8 cellular contexts compared by ENCODE assay signal in genomic region chr15:31353931-31354330, GRCh38. TPM values are rescaled to one million over a fixed set of nuclear protein-coding genes. Genes with fewer than 3 reads are reported as not detected.
DNase-seq lines count a peak whose midpoint lies in the region; ATAC-seq, FAIRE-seq and TF ChIP-seq lines count a peak whose summit lies in the region.

No MANE protein-coding gene starts in this region.

- H3K4me3 Mint-ChIP-seq in stimulated activated naive CD8-positive, alpha-beta T cell treated with anti-CD3 and anti-CD28 coated beads, Interleukin-15, Interleukin-2, amounts not matched to agents 100 ng/mL and 50 ng/mL, for 24 hours, result no peak overlapping the region

- TF ChIP-seq CTCF in mucosa of descending colon (IDR thresholded peaks at IDR 0.05) (no peak), D721Med (IDR thresholded peaks at IDR 0.05; ENCODE audit: insufficient read depth, missing control alignments) (no peak)

- H3K4me3 ChIP-seq in mucosa of descending colon, result no peak overlapping the region

- H3K36me3 ChIP-seq in mucosa of descending colon (ENCODE audit: low read depth), result no peaks in the 10 kb centered on the region

- no peaks in the 10 kb centered on the region for H3K27me3 Mint-ChIP-seq in stimulated activated naive CD8-positive, alpha-beta T cell treated with anti-CD3 and anti-CD28 coated beads, Interleukin-15, Interleukin-2, amounts not matched to agents 100 ng/mL and 50 ng/mL, for 24 hours

- no peaks in the 10 kb centered on the region for H3K9me3 Mint-ChIP-seq in stimulated activated naive CD8-positive, alpha-beta T cell treated with anti-CD3 and anti-CD28 coated beads, Interleukin-15, Interleukin-2, amounts not matched to agents 100 ng/mL and 50 ng/mL, for 24 hours

- peaks cover 51% of the 10 kb centered on the region for H3K36me3 Mint-ChIP-seq in stimulated activated naive CD8-positive, alpha-beta T cell treated with anti-CD3 and anti-CD28 coated beads, Interleukin-15, Interleukin-2, amounts not matched to agents 100 ng/mL and 50 ng/mL, for 24 hours (ENCODE audit: low read depth)

- no peak for FAIRE-seq in D721Med (lab: Jason Lieb, UNC)

- H3K9me3 ChIP-seq in mucosa of descending colon, result no peaks in the 10 kb centered on the region

- intact Hi-C loops in mucosa of descending colon (cut with DNase I, micrococcal nuclease), result no loop called here

- H3K4me1 Mint-ChIP-seq in stimulated activated naive CD8-positive, alpha-beta T cell treated with anti-CD3 and anti-CD28 coated beads, Interleukin-15, Interleukin-2, amounts not matched to agents 100 ng/mL and 50 ng/mL, for 24 hours (ENCODE audit: low read depth), result peaks cover 98% of the 10 kb centered on the region

- ATAC-seq in stimulated activated naive CD8-positive, alpha-beta T cell treated with anti-CD3 and anti-CD28 coated beads, Interleukin-15, Interleukin-2, amounts not matched to agents 100 U/mL and 50 U/mL, for 24 hours, result no peak
- ATAC-seq in mucosa of descending colon, result peak; percentile 18
- no peak for ATAC-seq in GM19324 (IDR thresholded peaks at IDR 0.05; ENCODE audit: low FRiP score, unreplicated experiment)

- DNase-seq in stimulated activated naive CD8-positive, alpha-beta T cell treated with anti-CD3 and anti-CD28 coated beads, Interleukin-15, Interleukin-2, amounts not matched to agents 100 U/mL and 50 U/mL, for 24 hours, result no peak
- DNase-seq in cerebellar cortex (ENCODE audit: low spot score) (peak; percentile 87), mucosa of descending colon (peak in 2 of 3 donors; percentile 45 to 59), NCI-H128 (lab: John Stamatoyannopoulos, UW; ENCODE audit: unreplicated experiment) (no peak), DMS53 treated with DMSO at 0.1 percent for 48 hours (lab: John Stamatoyannopoulos, UW; ENCODE audit: unreplicated experiment) (no peak), D721Med (ENCODE audit: insufficient read length, low spot score) (no peak)

- peaks cover 92% of the 10 kb centered on the region for H3K4me1 ChIP-seq in mucosa of descending colon (ENCODE audit: low read depth)

- peak overlapping the region; percentile 98 for H3K27ac Mint-ChIP-seq in stimulated activated naive CD8-positive, alpha-beta T cell treated with anti-CD3 and anti-CD28 coated beads, Interleukin-15, Interleukin-2, amounts not matched to agents 100 ng/mL and 50 ng/mL, for 24 hours

RNA-seq across cellular contexts. Expression of gene KLF13, which starts 27.3 kb away (rescaled TPM):
- 100 to 1,000 TPM in 1 of 3 donors, 10 to 100 TPM in 2; 72.4 to 107 (median 91.2) TPM for total RNA-seq in mucosa of descending colon

Comparison
In these comparisons a context has a peak if more than half of its experiments do, and no peak if none do; other contexts are left out.
1. DNase-seq: peak in cerebellar cortex (single experiment) and mucosa of descending colon (2 of 3); none in stimulated activated naive CD8-positive, alpha-beta T cell treated with anti-CD3 and anti-CD28 coated beads, Interleukin-15, Interleukin-2, amounts not matched to agents 100 U/mL and 50 U/mL, for 24 hours (single experiment), NCI-H128 (single experiment), DMS53 treated with DMSO at 0.1 percent for 48 hours (single experiment) and D721Med (single experiment).